ENCODE assay signal across 20 cellular contexts in genomic region chr12:121814429-121815119, GRCh38. TPM values are rescaled to one million over a fixed set of nuclear protein-coding genes. Genes with fewer than 3 reads are reported as not detected.
DNase-seq lines count a peak whose midpoint lies in the region; ATAC-seq and TF ChIP-seq lines count a peak whose summit lies in the region.
"Had no signal": no experiment of that assay in that cellular context is flagged by ENCODE, and none has a peak within 500 bp of the region (broad histone marks: within the 10 kb centered on the region; RNA-seq: fewer than 3 reads in every experiment).

No MANE protein-coding gene starts in this region.

- peaks cover 35% of the 10 kb centered on the region for H4K20me1 ChIP-seq in PC-9 (ENCODE audit: insufficient read depth)

- TF ChIP-seq CTCF in right atrium auricular region (IDR thresholded peaks at IDR 0.05) (no peak), left lung (IDR thresholded peaks at IDR 0.05) (no peak), ovary (IDR thresholded peaks at IDR 0.05) (no peak), PC-9 (conservative IDR thresholded peaks at IDR 0.05) (no peak)

- no peak for ATAC-seq in right cardiac atrium
- ATAC-seq in left lung: no peak
- ATAC-seq in aorta (ENCODE audit: low FRiP score): no peak
- ATAC-seq: A549, SK-N-SH treated with all-trans-retinoic acid at 6 μM for 48 hours had no signal

- no peaks in the 10 kb centered on the region for H3K9me3 ChIP-seq in right cardiac atrium (ENCODE audit: control insufficient read depth, low read length)
- no peaks in the 10 kb centered on the region for H3K9me3 ChIP-seq in right atrium auricular region
- no peaks in the 10 kb centered on the region for H3K9me3 ChIP-seq in left lung
- H3K9me3 ChIP-seq in ovary: no peaks in the 10 kb centered on the region
- no peaks in the 10 kb centered on the region for H3K9me3 ChIP-seq in aorta (ENCODE audit: control insufficient read depth, low read length)
- H3K9me3 ChIP-seq in PC-9 (ENCODE audit: insufficient read depth, low read depth): no peaks in the 10 kb centered on the region
- H3K9me3 ChIP-seq: A549; BLaER1 treated with 17β-estradiol and CSF1 and Interleukin-3, amounts not matched to agents 10 nM and 100 nM; HAP-1 had no signal

- H3K36me3 ChIP-seq in right atrium auricular region (peaks cover 72% of the 10 kb centered on the region), left lung (peaks cover 0 to 75% of the 10 kb centered on the region in 2 donors), ovary (no peaks in the 10 kb centered on the region), aorta (ENCODE audit: control insufficient read depth in 1 of 2, insufficient read depth in 2 of 2, low read length in 1 of 2) (peaks cover 4 to 20% of the 10 kb centered on the region in 2 donors), PC-9 (ENCODE audit: low read depth) (0 out of 2 replicates have a peak, but pooled peaks cover 11% of the 10 kb centered on the region)

- peaks cover 13% of the 10 kb centered on the region; the same call in 1 of the 2 replicates for H3F3A ChIP-seq in PC-9 (ENCODE audit: insufficient read depth, low read depth)

- H3K4me1 ChIP-seq in right cardiac atrium (ENCODE audit: control insufficient read depth, insufficient read depth, low read length) (peaks cover 11% of the 10 kb centered on the region), right atrium auricular region (peaks cover 0 to 44% of the 10 kb centered on the region in 2 donors), left lung (peaks cover 23 to 44% of the 10 kb centered on the region in 2 donors), ovary (ENCODE audit: insufficient read depth) (no peaks in the 10 kb centered on the region), aorta (ENCODE audit: control insufficient read depth in 1 of 2, insufficient read depth in 2 of 2, low read length in 2 of 2) (no peaks in the 10 kb centered on the region), PC-9 (replicated peaks; ENCODE audit: insufficient read depth) (peaks cover 10% of the 10 kb centered on the region)

- no peak overlapping the region for H2AFZ ChIP-seq in PC-9

- H3K79me2 ChIP-seq in PC-9 (ENCODE audit: low read depth): peaks cover 33% of the 10 kb centered on the region

- no peak overlapping the region for H3K4me2 ChIP-seq in PC-9

- H3K27ac ChIP-seq in right cardiac atrium (ENCODE audit: low read length): no peak overlapping the region
- no peak overlapping the region for H3K27ac ChIP-seq in right atrium auricular region
- no peak overlapping the region for H3K27ac ChIP-seq in left lung
- no peak overlapping the region for H3K27ac ChIP-seq in ovary
- no peak overlapping the region for H3K27ac ChIP-seq in aorta (ENCODE audit: low read depth in 1 of 2, low read length in 2 of 2)
- H3K27ac ChIP-seq in PC-9: no peak overlapping the region

- H3K27me3 ChIP-seq in right cardiac atrium (ENCODE audit: control insufficient read depth, insufficient read depth) (no peaks in the 10 kb centered on the region), right atrium auricular region (no peaks in the 10 kb centered on the region), left lung (no peaks in the 10 kb centered on the region), ovary (no peaks in the 10 kb centered on the region), aorta (ENCODE audit: control insufficient read depth in 1 of 2, insufficient read depth in 2 of 2, low read length in 1 of 2) (no peaks in the 10 kb centered on the region), PC-9 (ENCODE audit: insufficient read depth, low read depth) (no peaks in the 10 kb centered on the region)
- H3K27me3 ChIP-seq: BLaER1 treated with 17β-estradiol and CSF1 and Interleukin-3, amounts not matched to agents 10 nM and 100 nM had no signal

- no peak for TF ChIP-seq EP300 in ovary (IDR thresholded peaks at IDR 0.05)

- BruUV-seq in PC-9 (replicated peaks; lab: Mats Ljungman, UMichigan): no TSS peak

- POLR2A ChIA-PET in PC-9 (lab: Charles Lee; ENCODE audit: unreplicated experiment): no interaction called here

- 93% methylated on average over 31 of the region's 31 CpGs for WGBS in right cardiac atrium
- WGBS in ovary, 3 donors: 87 to 91% (median 88%) methylated on average over 22 to 31 of the region's 31 CpGs
- WGBS in aorta, 2 donors: 87 to 89% methylated on average over 31 of the region's 31 CpGs

- no peaks in the 10 kb centered on the region for H3K9me2 ChIP-seq in PC-9 (ENCODE audit: insufficient read depth)

- no peak for TF ChIP-seq POLR2A in ovary (IDR thresholded peaks at IDR 0.05)

- intact Hi-C loops in right cardiac atrium (cut with DNase I) (loop anchor here in 1 of 4 donors (5.0 to 10.0 kb wide), 2 partner anchors 37 to 70 kb away; partner anchors contain the start of gene PSMD9), left lung (cut with DNase I) (no loop called here), ovary (cut with DNase I) (no loop called here), aorta (cut with DNase I) (loop anchor here (5.0 kb wide), 1 partner anchor 37 kb away; no protein-coding TSS in a partner anchor), PC-9 (cut with micrococcal nuclease; ENCODE audit: unreplicated experiment) (no loop called here)

- H3K4me3 ChIP-seq in right cardiac atrium (ENCODE audit: low read length) (no peak overlapping the region), right atrium auricular region (no peak overlapping the region), left lung (no peak overlapping the region), ovary (no peak overlapping the region), aorta (ENCODE audit: low read length in 2 of 2) (no peak overlapping the region), PC-9 (no peak overlapping the region)
- H3K4me3 ChIP-seq: A549; BLaER1 treated with 17β-estradiol and CSF1 and Interleukin-3, amounts not matched to agents 10 nM and 100 nM; HAP-1 had no signal

- DNase-seq in right cardiac atrium (peak in 2 of 3 donors; percentile 51 to 68), right atrium auricular region (ENCODE audit: low spot score) (no peak), left lung (peak; percentile 31 to 73), ovary (peak in 3 of 5 donors; percentile 11 to 42 (median 20)), aorta (peak; percentile 44 to 69), AML-193 (lab: John Stamatoyannopoulos, UW) (no peak), PC-9 (no peak), NCI-H146 (lab: John Stamatoyannopoulos, UW) (no peak)
- DNase-seq: DMS79; NCI-H1105; NCI-H1694; NCI-H2081 treated with DMSO at 0.1 percent for 48 hours; NCI-H446 treated with DMSO at 0.1 percent for 48 hours; NCI-H69; NK-92 treated with Interleukin-12 subunit alpha and Interleukin-12 subunit beta, amount 100 ng/mL, for 24 hours; SIG-M5 had no signal

- CTCF ChIA-PET in PC-9 (lab: Charles Lee): interaction anchor here (0.9 kb wide), 1 partner anchor 23 kb away, joined by 3 read pairs; no protein-coding TSS in a partner anchor

RNA-seq across cellular contexts. Expression of gene SETD1B, which starts 10.8 kb away (rescaled TPM):
- total RNA-seq in right cardiac atrium (10 to 100 TPM in 3 of 4 donors, 1 to 10 TPM in 1; 9.6 to 14.9 (median 13.0) TPM), right atrium auricular region (1 to 10 TPM; 6.0 to 9.3 TPM), left lung (10 to 100 TPM; 18.9 to 23.4 TPM), ovary (10 to 100 TPM in 5 of 7 donors, 1 to 10 TPM in 2; 8.7 to 44.6 (median 31.7) TPM), aorta (10 to 100 TPM; 30.9 to 31.9 TPM), PC-9 (2021) (16.4 and 22.6 TPM in 2 replicates)
- polyA plus RNA-seq in right cardiac atrium (7.6 TPM), ovary (10 to 100 TPM in 1 of 2 donors, 1 to 10 TPM in 1; 6.2 to 15.5 TPM), aorta (10 to 100 TPM in 1 of 2 donors, 1 to 10 TPM in 1; 4.4 to 33.4 TPM)

RNA-seq across cellular contexts. Expression of gene RHOF, which starts 21.1 kb away (rescaled TPM):
- total RNA-seq in right cardiac atrium (10 to 100 TPM; 15.2 to 23.3 (median 22.0) TPM), right atrium auricular region (10 to 100 TPM in 1 of 2 donors, 1 to 10 TPM in 1; 7.3 to 21.9 TPM), left lung (10 to 100 TPM; 37.6 to 48.3 TPM), ovary (10 to 100 TPM in 6 of 7 donors, 1 to 10 TPM in 1; 9.3 to 37.3 (median 18.2) TPM), aorta (10 to 100 TPM in 1 of 2 donors, 1 to 10 TPM in 1; 5.6 to 18.0 TPM), PC-9 (2021) (132 and 179 TPM in 2 replicates)
- polyA plus RNA-seq in right cardiac atrium (11.2 TPM), ovary (1 to 10 TPM; 3.7 to 7.9 TPM), aorta (10 to 100 TPM in 1 of 2 donors, 1 to 10 TPM in 1; 5.2 to 12.5 TPM)

RNA-seq across cellular contexts. Expression of gene HPD, which starts 44.1 kb away (rescaled TPM):
- total RNA-seq in right cardiac atrium (1 to 10 TPM; 1.3 to 5.1 (median 1.4) TPM), right atrium auricular region (1 to 10 TPM in 1 of 2 donors, under 1 TPM in 1; 0.39 to 1.3 TPM), left lung (1 to 10 TPM in 1 of 2 donors, under 1 TPM in 1; 0.85 to 2.1 TPM), ovary (1 to 10 TPM; 1.2 to 7.2 (median 4.4) TPM), aorta (1 to 10 TPM; 3.1 to 5.2 TPM), PC-9 (2021) (0.35 and 0.92 TPM in 2 replicates)
- polyA plus RNA-seq in right cardiac atrium (2.0 TPM), ovary (1 to 10 TPM; 1.3 to 4.0 TPM), aorta (10 to 100 TPM in 1 of 2 donors, 1 to 10 TPM in 1; 6.6 to 14.4 TPM)

Comparison
In these comparisons a context has a peak if more than half of its experiments do, and no peak if none do; other contexts are left out.
1. DNase-seq: peak in right cardiac atrium (2 of 3), left lung (2 of 2), ovary (3 of 5) and aorta (2 of 2); none in right atrium auricular region (single experiment), AML-193 (0 of 2), PC-9 (0 of 2) and NCI-H146 (single experiment).
2. intact Hi-C loops: an anchor here in aorta (5.0 kb wide); none called in left lung, ovary and PC-9.